Comparison of ENCODE assay signal across 12 cellular contexts in the genomic region with DNA sequence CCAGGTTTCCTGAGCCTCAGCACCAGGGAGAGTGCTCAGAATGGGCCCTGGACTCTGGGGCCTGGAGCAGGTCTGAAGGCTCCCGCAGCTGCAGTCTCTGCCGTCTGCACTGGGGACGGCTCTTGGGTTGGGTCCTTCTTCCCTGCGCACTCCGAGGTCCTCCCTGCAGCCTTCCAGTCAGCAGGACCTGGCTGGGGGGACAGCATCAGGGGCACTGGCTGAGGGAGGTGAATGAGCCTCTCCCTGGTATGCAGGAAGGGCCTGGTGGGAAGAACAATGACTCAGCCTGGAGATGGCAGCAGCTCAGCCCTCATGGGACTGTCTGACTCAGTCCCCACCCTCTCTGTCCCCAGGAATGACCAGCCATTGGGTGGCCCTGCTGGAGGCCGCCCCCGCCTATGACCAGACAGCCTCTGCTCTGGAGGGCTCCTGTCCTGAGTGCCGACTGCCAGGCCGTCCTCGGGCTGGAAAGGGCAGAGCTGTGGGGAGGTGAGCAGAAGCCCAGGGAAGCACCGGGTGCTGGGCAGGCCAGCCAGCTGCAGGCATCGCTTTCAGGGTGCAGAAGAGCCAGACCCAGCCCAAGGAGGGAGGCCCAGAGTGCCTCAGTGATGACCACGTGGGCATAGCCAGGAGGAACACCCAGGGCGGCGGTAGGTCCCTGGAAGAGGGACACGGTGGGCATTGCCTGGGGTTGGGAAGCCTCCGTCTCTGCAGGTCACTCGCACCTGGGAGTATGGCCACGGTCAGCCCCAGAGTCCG.
DNase-seq lines count a peak whose midpoint lies in the region; ATAC-seq and TF ChIP-seq lines count a peak whose summit lies in the region.
"Had no signal": no experiment of that assay in that cellular context is flagged by ENCODE, and none has a peak within 500 bp of the region (broad histone marks: within the 10 kb centered on the region; RNA-seq: fewer than 3 reads in every experiment).

No MANE protein-coding gene starts in this region.

- no peak for TF ChIP-seq POLR2A in lower leg skin (IDR thresholded peaks at IDR 0.05)

- H3K4me3 ChIP-seq in HUES48 (ENCODE audit: low read depth, low read length) (no peak overlapping the region), lower leg skin (ENCODE audit: low read depth, poor library complexity, severe bottlenecking) (no peak overlapping the region)
- H3K4me3 ChIP-seq: tibial nerve had no signal

- H3K9ac ChIP-seq in HUES48 (ENCODE audit: low read depth, low read length): no peak overlapping the region

- WGBS in lower leg skin, 2 donors: 51 to 58% methylated on average over 18 to 20 of the region's 20 CpGs

- no peaks in the 10 kb centered on the region for H3K27me3 ChIP-seq in HUES48 (ENCODE audit: control insufficient read depth, insufficient read depth, low read length)
- H3K27me3 ChIP-seq: tibial nerve had no signal

- H3K9me3 Mint-ChIP-seq in WTC11 (no peaks in the 10 kb centered on the region), MCF 10A (ENCODE audit: unreplicated experiment) (peaks cover 23% of the 10 kb centered on the region)
- H3K9me3 Mint-ChIP-seq: activated B cell treated with CpG ODN at 0.5 μM for 24 hours; activated naive CD4-positive, alpha-beta T cell treated with anti-CD3 and anti-CD28 coated beads, Interleukin-2, amount 10 ng/mL, durations not matched to agents 7 days and 5 days had no signal

- no peaks in the 10 kb centered on the region for H3K9me3 ChIP-seq in HUES48 (ENCODE audit: control insufficient read depth, insufficient read depth, low read length)
- H3K9me3 ChIP-seq: tibial nerve had no signal

- no peaks in the 10 kb centered on the region for H3K36me3 ChIP-seq in HUES48 (ENCODE audit: control insufficient read depth, insufficient read depth, low read length)
- H3K36me3 ChIP-seq: tibial nerve had no signal

- intact Hi-C loops in lower leg skin (cut with DNase I; ENCODE audit: low total_unique reads) (no loop called here), MCF 10A (cut with micrococcal nuclease) (no loop called here)

- H3K27me3 Mint-ChIP-seq in WTC11 (ENCODE audit: low read depth) (no peaks in the 10 kb centered on the region; the same call in 1 of the 2 replicates), MCF 10A (ENCODE audit: insufficient read depth, unreplicated experiment) (no peaks in the 10 kb centered on the region)

- peaks cover 4% of the 10 kb centered on the region; the same call in 1 of the 2 replicates for H3K4me1 ChIP-seq in HUES48 (ENCODE audit: control insufficient read depth, insufficient read depth, low read length)
- H3K4me1 ChIP-seq: tibial nerve had no signal

- ATAC-seq in WTC11 (peak; percentile 87), GM21529 (IDR thresholded peaks at IDR 0.05; ENCODE audit: unreplicated experiment) (no peak)

- peak overlapping the region; percentile 6 for H3K27ac ChIP-seq in HUES48 (ENCODE audit: low read depth, low read length)
- H3K27ac ChIP-seq: tibial nerve had no signal

- H3K4me1 Mint-ChIP-seq in WTC11 (peaks cover 7% of the 10 kb centered on the region), MCF 10A (ENCODE audit: insufficient read depth, unreplicated experiment) (no peaks in the 10 kb centered on the region)
- H3K4me1 Mint-ChIP-seq: activated B cell treated with CpG ODN at 0.5 μM for 24 hours; activated naive CD4-positive, alpha-beta T cell treated with anti-CD3 and anti-CD28 coated beads, Interleukin-2, amount 10 ng/mL, durations not matched to agents 7 days and 5 days had no signal

- CTCF ChIA-PET in WTC11 (lab: Charles Lee) (interaction anchor here (0.7 to 1.6 kb wide), 7 partner anchors 31 to 658 kb away, joined by 3 to 6 read pairs (median 3); no protein-coding TSS in a partner anchor), MCF 10A (lab: Yijun Ruan, JAX) (no interaction called here)

- H3K4me3 Mint-ChIP-seq in WTC11 (no peak overlapping the region), MCF 10A (ENCODE audit: unreplicated experiment) (no peak overlapping the region)
- H3K4me3 Mint-ChIP-seq: activated B cell treated with CpG ODN at 0.5 μM for 24 hours; activated naive CD4-positive, alpha-beta T cell treated with anti-CD3 and anti-CD28 coated beads, Interleukin-2, amount 10 ng/mL, durations not matched to agents 7 days and 5 days had no signal

- POLR2A ChIA-PET in WTC11 (lab: Charles Lee) (no interaction called here), MCF 10A (lab: Yijun Ruan, JAX) (no interaction called here)

- H3K36me3 Mint-ChIP-seq in WTC11 (no peaks in the 10 kb centered on the region), MCF 10A (ENCODE audit: insufficient read depth, unreplicated experiment) (no peaks in the 10 kb centered on the region)
- H3K36me3 Mint-ChIP-seq: activated naive CD4-positive, alpha-beta T cell treated with anti-CD3 and anti-CD28 coated beads, Interleukin-2, amount 10 ng/mL, durations not matched to agents 7 days and 5 days had no signal

- TF ChIP-seq CTCF in WTC11 (IDR thresholded peaks at IDR 0.05): no peak
- TF ChIP-seq CTCF in lower leg skin (IDR thresholded peaks at IDR 0.05): no peak
- no peak for TF ChIP-seq CTCF in MCF 10A (IDR thresholded peaks at IDR 0.05; ENCODE audit: unreplicated experiment)

- H3K27ac Mint-ChIP-seq in WTC11: no peak overlapping the region; the same call in 1 of the 2 replicates
- H3K27ac Mint-ChIP-seq in MCF 10A (ENCODE audit: low read depth, unreplicated experiment): no peak overlapping the region
- H3K27ac Mint-ChIP-seq: activated B cell treated with CpG ODN at 0.5 μM for 24 hours had no signal

- BruUV-seq in MCF 10A (replicated peaks; lab: Mats Ljungman, UMichigan): no TSS peak

- DNase-seq in A172 (ENCODE audit: low spot score) (peak; percentile 91), WTC11 (ENCODE audit: low spot score) (peak; percentile 26), lower leg skin (ENCODE audit: low spot score in 2 of 2) (peak; percentile 3 to 79), MCF 10A (ENCODE audit: unreplicated experiment) (no peak)
- DNase-seq in activated naive CD4-positive, alpha-beta T cell treated with anti-CD3 and anti-CD28 coated beads, Interleukin-2, amount 50 U/mL, for 16 hours: no peak
- DNase-seq in stimulated activated CD4-positive, alpha-beta T cell treated with anti-CD3 and anti-CD28 coated beads, Interleukin-4, amount 100 ng/mL, for 1 hour: no peak
- DNase-seq: activated B cell treated with CpG ODN at 0.5 μM for 24 hours; activated naive CD4-positive, alpha-beta T cell treated with anti-CD3 and anti-CD28 coated beads, Interleukin-2, amount 10 ng/mL, durations not matched to agents 7 days and 5 days; effector CD8-positive, alpha-beta T cell had no signal

TF ChIP-seq in WTC11, 78 proteins besides CTCF, POLR2A, EP300 and RAD21:
- TF ChIP-seq ZNF263 (CRISPR knock-in tag; IDR thresholded peaks at IDR 0.05; ENCODE audit: low read depth): peak; percentile 46; the same call in 1 of the 2 replicates
- TF ChIP-seq, protein P1, sequence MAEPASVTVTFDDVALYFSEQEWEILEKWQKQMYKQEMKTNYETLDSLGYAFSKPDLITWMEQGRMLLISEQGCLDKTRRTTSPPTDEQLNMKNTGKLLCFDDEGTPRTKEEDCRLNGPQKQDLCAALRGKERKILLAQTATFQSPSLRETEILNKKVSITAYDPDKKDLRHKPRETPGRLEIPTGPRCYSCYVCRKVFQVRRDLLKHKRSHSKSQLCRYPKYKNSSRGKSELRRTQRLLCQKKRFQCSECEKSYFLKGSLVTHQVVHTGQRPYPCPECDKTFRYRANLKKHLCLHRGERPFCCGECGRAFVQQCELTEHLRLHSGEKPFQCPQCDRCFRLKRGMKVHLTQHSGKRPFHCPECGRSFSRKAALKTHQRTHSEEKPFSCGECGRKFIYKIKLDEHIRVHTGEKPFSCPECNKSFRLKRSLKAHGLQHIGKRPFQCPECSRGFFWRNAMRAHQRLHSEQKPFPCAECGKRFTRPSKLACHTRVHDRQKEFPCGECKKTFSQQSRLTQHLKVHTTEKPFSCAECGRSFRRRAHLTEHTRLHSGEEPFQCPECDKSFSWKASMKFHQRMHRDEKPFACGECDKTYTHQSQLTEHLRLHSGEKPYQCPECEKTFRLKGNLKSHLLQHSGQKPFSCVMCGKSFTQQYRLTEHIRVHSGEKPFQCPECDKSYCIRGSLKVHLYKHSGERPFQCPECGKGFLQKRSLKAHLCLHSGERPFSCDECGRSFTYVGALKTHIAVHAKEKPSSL (CRISPR knock-in tag; conservative IDR thresholded peaks at IDR 0.05): no peak
- no peak for TF ChIP-seq RORB (CRISPR knock-in tag; IDR thresholded peaks at IDR 0.05)
- no peak for TF ChIP-seq TCF7 (CRISPR knock-in tag; IDR thresholded peaks at IDR 0.05; ENCODE audit: low read depth)
- TF ChIP-seq CBFB (CRISPR knock-in tag; IDR thresholded peaks at IDR 0.05; ENCODE audit: low read depth): no peak
TF ChIP-seq in WTC11: peak in this region for 1.

Comparison
In these comparisons a context has a peak if more than half of its experiments do, and no peak if none do; other contexts are left out.
1. DNase-seq: peak in A172 (single experiment), WTC11 (single experiment) and lower leg skin (2 of 2); none in activated naive CD4-positive, alpha-beta T cell treated with anti-CD3 and anti-CD28 coated beads, Interleukin-2, amount 50 U/mL, for 16 hours (single experiment), stimulated activated CD4-positive, alpha-beta T cell treated with anti-CD3 and anti-CD28 coated beads, Interleukin-4, amount 100 ng/mL, for 1 hour (single experiment) and MCF 10A (single experiment).